24 cellular contexts compared by ENCODE assay signal in the genomic region with DNA sequence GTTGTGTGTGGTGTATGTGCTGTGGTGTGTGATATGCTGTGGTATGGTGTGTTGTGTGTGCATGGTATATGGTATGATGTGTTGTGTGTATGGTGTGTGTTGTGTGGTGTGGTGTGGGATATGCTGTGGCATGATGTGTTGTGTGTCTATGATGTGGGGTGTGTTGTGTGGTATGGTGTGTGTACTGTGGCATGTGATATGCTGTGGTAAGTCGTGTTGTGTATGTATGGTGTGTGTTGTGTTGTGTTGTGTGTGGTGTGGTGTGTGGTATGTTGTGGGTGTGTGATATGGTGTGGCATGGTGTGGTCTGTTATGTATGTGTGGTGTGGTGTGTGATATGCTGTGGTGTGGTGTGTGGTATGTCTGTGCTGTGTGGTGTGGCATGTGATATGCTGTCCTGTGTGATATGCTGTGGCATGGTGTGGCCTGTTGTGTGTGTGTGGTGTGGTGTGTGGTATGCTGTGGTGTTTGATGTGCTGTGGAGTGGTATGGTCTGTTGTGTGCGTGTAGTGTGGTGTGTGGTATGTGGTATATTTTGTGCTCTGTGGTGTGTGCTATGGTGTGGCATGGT.
"Had no signal": no experiment of that assay in that cellular context is flagged by ENCODE, and none has a peak within 500 bp of the region (broad histone marks: within the 10 kb centered on the region; RNA-seq: fewer than 3 reads in every experiment).

No MANE protein-coding gene starts in this region.

- H3K27me3 ChIP-seq: gastrocnemius medialis, hepatocyte, neutrophil, testis, upper lobe of left lung, uterus had no signal

- H2AFZ ChIP-seq: hepatocyte, parathyroid adenoma had no signal

- H3K9ac ChIP-seq: parathyroid adenoma had no signal

- FAIRE-seq: islet of Langerhans had no signal

- H3K4me3 ChIP-seq: gastrocnemius medialis, heart left ventricle, hepatocyte, left ventricle myocardium inferior, lower lobe of right lung, testis, tibial artery, upper lobe of left lung, uterus had no signal

- DNase-seq: cerebellar nuclear complex; cortex of kidney; effector memory CD8-positive, alpha-beta T cell; foreskin fibroblast; gastrocnemius medialis; left colon; left ventricle myocardium inferior; lower lobe of right lung; natural killer cell; stimulated activated CD4-positive, alpha-beta T cell treated with anti-CD3 and anti-CD28 coated beads, Interleukin-4, amount 100 ng/mL, for 4 hours; stimulated activated naive CD8-positive, alpha-beta T cell treated with anti-CD3 and anti-CD28 coated beads, Interleukin-15, Interleukin-2, amounts not matched to agents 100 U/mL and 50 U/mL, for 24 hours; substantia nigra; upper lobe of left lung; uterus had no signal

- H3K4me2 ChIP-seq: hepatocyte had no signal

- ATAC-seq: effector memory CD8-positive, alpha-beta T cell; esophagus mucosa; gastrocnemius medialis; heart left ventricle; left colon; lower lobe of right lung; sciatic nerve; stimulated activated memory B cell treated with anti-CD40 and anti-IgM and Interleukin-4, amounts not matched to agents 10 μg/mL and 1 μg/mL and 100 μg/mL, for 72 hours; stimulated activated naive CD8-positive, alpha-beta T cell treated with anti-CD3 and anti-CD28 coated beads, Interleukin-15, Interleukin-2, amounts not matched to agents 100 U/mL and 50 U/mL, for 24 hours had no signal

- H3K27ac ChIP-seq: gastrocnemius medialis, heart left ventricle, hepatocyte, left ventricle myocardium inferior, lower lobe of right lung, neutrophil, parathyroid adenoma, testis, tibial artery, upper lobe of left lung, uterus had no signal

- H3K79me2 ChIP-seq: hepatocyte, parathyroid adenoma had no signal

- H3K4me1 ChIP-seq: gastrocnemius medialis, heart left ventricle, left ventricle myocardium inferior, lower lobe of right lung, parathyroid adenoma, testis, tibial artery, uterus had no signal

- H3K36me3 ChIP-seq: gastrocnemius medialis, heart left ventricle, left ventricle myocardium inferior, lower lobe of right lung, neutrophil, tibial artery, upper lobe of left lung, uterus had no signal

- H3K9me3 ChIP-seq: gastrocnemius medialis, heart left ventricle, left ventricle myocardium inferior, lower lobe of right lung, neutrophil, testis, tibial artery, upper lobe of left lung, uterus had no signal
